In the genomic region with DNA sequence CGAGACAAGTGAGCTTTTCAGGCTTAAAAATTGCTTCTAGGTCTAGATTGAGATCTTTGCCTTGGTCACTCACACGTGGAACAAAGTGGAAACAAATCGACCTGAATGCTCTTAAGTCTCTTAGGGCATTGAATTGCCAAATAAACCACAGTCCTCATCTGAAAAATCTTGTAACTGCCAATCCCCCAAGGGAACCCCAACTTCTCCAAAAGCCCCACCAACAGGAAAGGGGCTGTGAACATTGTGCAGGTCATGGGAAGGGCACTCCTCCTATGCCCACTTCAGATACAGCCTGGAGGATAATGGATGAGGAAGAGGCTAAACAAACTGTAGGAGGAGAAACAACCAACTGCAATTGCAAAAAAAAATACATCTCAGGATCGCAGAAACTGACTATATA, we compare ENCODE assay signal across 15 cellular contexts.
A peak's percentile ranks its signal among the peaks of the same experiment; 100 is the strongest.
DNase-seq lines count a peak whose midpoint lies in the region; ATAC-seq and FAIRE-seq lines count a peak whose summit lies in the region.
"Had no signal": no experiment of that assay in that cellular context is flagged by ENCODE, and none has a peak within 500 bp of the region (broad histone marks: within the 10 kb centered on the region; RNA-seq: fewer than 3 reads in every experiment).

No MANE protein-coding gene starts in this region.

- H4K91ac ChIP-seq in trophoblast cell (ENCODE audit: low read depth, low read length): no peak overlapping the region

- H2AK5ac ChIP-seq in trophoblast cell (ENCODE audit: low read length): no peak overlapping the region

- no peak overlapping the region for H2BK12ac ChIP-seq in trophoblast cell (ENCODE audit: low read length)

- no peak overlapping the region for H4K8ac ChIP-seq in trophoblast cell (ENCODE audit: low read depth, low read length)

- no peak overlapping the region for H2BK120ac ChIP-seq in trophoblast cell (ENCODE audit: insufficient read depth, low read length, poor library complexity)

- H3K4me3 ChIP-seq in mesodermal cell (ENCODE audit: extremely low read depth, insufficient read depth, low read length, poor library complexity, severe bottlenecking) (no peak overlapping the region), trophoblast cell (ENCODE audit: low read depth, low read length) (no peak overlapping the region)
- H3K4me3 ChIP-seq: SK-N-MC had no signal

- no peaks in the 10 kb centered on the region for H3K79me1 ChIP-seq in trophoblast cell (ENCODE audit: low read length)

- H3K4ac ChIP-seq in trophoblast cell (ENCODE audit: low read depth, low read length): no peak overlapping the region

- peaks cover 10% of the 10 kb centered on the region for H3K4me1 ChIP-seq in mesodermal cell (ENCODE audit: control insufficient read depth, insufficient read depth, low read length, poor library complexity, severe bottlenecking)
- H3K4me1 ChIP-seq in trophoblast cell (ENCODE audit: control insufficient read depth in 1 of 2, insufficient read depth in 2 of 2, low read length in 2 of 2): no peaks in the 10 kb centered on the region

- H3K79me2 ChIP-seq in trophoblast cell (ENCODE audit: control insufficient read depth, insufficient read depth, low read length, poor library complexity): no peaks in the 10 kb centered on the region

- H4K12ac ChIP-seq in trophoblast cell (ENCODE audit: low read depth, low read length): no peak overlapping the region

- H3K27me3 ChIP-seq in trophoblast cell (ENCODE audit: insufficient read depth, low read length): no peaks in the 10 kb centered on the region

- H3K9ac ChIP-seq in trophoblast cell (ENCODE audit: low read length): no peak overlapping the region

- peak; percentile 8 for DNase-seq in CD1c-positive myeloid dendritic cell (ENCODE audit: extremely low spot score)
- no peak for DNase-seq in GM19239 (ENCODE audit: insufficient read length, low spot score)
- DNase-seq in SKM-1 (lab: John Stamatoyannopoulos, UW; ENCODE audit: unreplicated experiment): peak; percentile 90
- no peak for DNase-seq in KG1 (lab: John Stamatoyannopoulos, UW)
- no peak for DNase-seq in trophoblast cell
- no peak for DNase-seq in COLO668 (lab: John Stamatoyannopoulos, UW; ENCODE audit: unreplicated experiment)
- DNase-seq: ACHN, DMS153, H7, MM.1S, NCI-H69, T-helper 2 cell had no signal

- WGBS in mesodermal cell (ENCODE audit: insufficient coverage in 2 of 2), 2 experiments: 82 to 85% methylated on average over 2 to 4 of the region's 4 CpGs
- whole genome bisulfite sequencing in trophoblast cell (ENCODE audit: extremely low coverage, insufficient coverage, insufficient read length): no CpG with 5 or more reads among the region's 4 CpGs

- no peak overlapping the region for H2AFZ ChIP-seq in trophoblast cell (ENCODE audit: insufficient read depth, low read length, poor library complexity)

- H3K4me2 ChIP-seq in trophoblast cell (ENCODE audit: low read length): no peak overlapping the region

- H3K36me3 ChIP-seq in mesodermal cell (ENCODE audit: control insufficient read depth, insufficient read depth, low read length) (no peaks in the 10 kb centered on the region), trophoblast cell (ENCODE audit: control insufficient read depth in 1 of 2, insufficient read depth in 2 of 2, low read length in 2 of 2) (no peaks in the 10 kb centered on the region)

- FAIRE-seq in GM19239 (lab: Jason Lieb, UNC): peak; percentile 26

- H3K18ac ChIP-seq in trophoblast cell (ENCODE audit: low read length): no peak overlapping the region

- H3K14ac ChIP-seq in trophoblast cell (ENCODE audit: low read length): no peak overlapping the region

- ATAC-seq in HG03175 (IDR thresholded peaks at IDR 0.05; ENCODE audit: unreplicated experiment): no peak

- H3K23ac ChIP-seq in trophoblast cell (ENCODE audit: low read length): no peak overlapping the region

- no peak overlapping the region for H2BK5ac ChIP-seq in trophoblast cell (ENCODE audit: low read depth, low read length, poor library complexity)

- H3K27ac ChIP-seq in mesodermal cell (ENCODE audit: low read depth, low read length, severe bottlenecking) (peak overlapping the region; percentile 31), trophoblast cell (ENCODE audit: low read depth, low read length) (no peak overlapping the region)
- H3K27ac ChIP-seq: SK-N-MC had no signal

- H3K9me3 ChIP-seq in mesodermal cell (ENCODE audit: control insufficient read depth, low read length): no peaks in the 10 kb centered on the region
- no peaks in the 10 kb centered on the region for H3K9me3 ChIP-seq in trophoblast cell (ENCODE audit: insufficient read depth, low read depth, low read length)

Comparison
In these comparisons a context has a peak if more than half of its experiments do, and no peak if none do; other contexts are left out.
1. DNase-seq: peak in CD1c-positive myeloid dendritic cell (single experiment) and SKM-1 (single experiment); none in GM19239 (single experiment), KG1 (single experiment), trophoblast cell (0 of 2) and COLO668 (single experiment).